Comparison of ENCODE assay signal across 19 cellular contexts in genomic region chr1:228375578-228376261, GRCh38. TPM values are rescaled to one million over a fixed set of nuclear protein-coding genes. Genes with fewer than 3 reads are reported as not detected.
DNase-seq lines count a peak whose midpoint lies in the region; ATAC-seq and TF ChIP-seq lines count a peak whose summit lies in the region.
"Had no signal": no experiment of that assay in that cellular context is flagged by ENCODE, and none has a peak within 500 bp of the region (broad histone marks: within the 10 kb centered on the region; RNA-seq: fewer than 3 reads in every experiment).

No MANE protein-coding gene starts in this region.

- TF ChIP-seq POLR2A in gastroesophageal sphincter (IDR thresholded peaks at IDR 0.05), result no peak
- TF ChIP-seq POLR2A in uterus (IDR thresholded peaks at IDR 0.05), result no peak

- no peaks in the 10 kb centered on the region for H3K27me3 ChIP-seq in RWPE2 (ENCODE audit: insufficient read depth, poor library complexity, severe bottlenecking)
- H3K27me3 ChIP-seq in gastroesophageal sphincter, result peaks cover 12% of the 10 kb centered on the region
- H3K27me3 ChIP-seq in neuronal stem cell (ENCODE audit: control insufficient read depth in 3 of 3, insufficient read depth in 3 of 3, low read depth in 1 of 3, low read length in 3 of 3), result peaks cover 0 to 17% (median 15%) of the 10 kb centered on the region in 3 experiments
- H3K27me3 ChIP-seq in uterus, result no peaks in the 10 kb centered on the region

- no peak overlapping the region for H3K4me3 ChIP-seq in RWPE2 (ENCODE audit: severe bottlenecking)
- H3K4me3 ChIP-seq in gastroesophageal sphincter, result no peak overlapping the region
- no peak overlapping the region for H3K4me3 ChIP-seq in neuronal stem cell (ENCODE audit: low read length in 2 of 2)
- H3K4me3 ChIP-seq in uterus, result no peak overlapping the region
- H3K4me3 ChIP-seq: BLaER1, PC-9 had no signal

- TF ChIP-seq CTCF in RWPE2 (IDR thresholded peaks at IDR 0.05; ENCODE audit: poor library complexity, severe bottlenecking) (no peak), gastroesophageal sphincter (IDR thresholded peaks at IDR 0.05) (no peak), uterus (IDR thresholded peaks at IDR 0.05) (no peak)

- no peak overlapping the region for H2BK120ac ChIP-seq in neuronal stem cell (ENCODE audit: low read depth, low read length)

- H4K91ac ChIP-seq in neuronal stem cell (ENCODE audit: low read depth, low read length, poor library complexity), result no peak overlapping the region

- H3K4me1 ChIP-seq in RWPE2 (ENCODE audit: insufficient read depth, poor library complexity, severe bottlenecking) (no peaks in the 10 kb centered on the region), gastroesophageal sphincter (peaks cover 0 to 45% (median 7%) of the 10 kb centered on the region in 3 donors), neuronal stem cell (ENCODE audit: control insufficient read depth in 2 of 2, insufficient read depth in 1 of 2, low read depth in 1 of 2, low read length in 2 of 2) (peaks cover 0 to 8% of the 10 kb centered on the region in 2 donors), uterus (no peaks in the 10 kb centered on the region)

- H3K23ac ChIP-seq in neuronal stem cell (ENCODE audit: low read depth, low read length, poor library complexity), result peak overlapping the region; percentile 55

- peaks cover 4% of the 10 kb centered on the region for H3K79me1 ChIP-seq in neuronal stem cell (ENCODE audit: low read depth, low read length)

- no peak overlapping the region for H3K4me2 ChIP-seq in neuronal stem cell (ENCODE audit: insufficient read depth, low read length, poor library complexity, severe bottlenecking)
- H3K4me2 ChIP-seq: BLaER1, PC-9 had no signal

- no CpG with 5 or more reads among the region's 22 CpGs for WGBS in gastroesophageal sphincter (ENCODE audit: low coverage in 1 of 2), 2 donors
- no CpG with 5 or more reads among the region's 22 CpGs for WGBS in neuronal stem cell (ENCODE audit: extremely low coverage in 2 of 2, insufficient read length in 2 of 2, insufficient replicate concordance in 1 of 2), 2 donors

- no peak for ATAC-seq in RWPE2 (ENCODE audit: low read depth)
- ATAC-seq in gastroesophageal sphincter, result no peak
- ATAC-seq: SK-N-SH treated with all-trans-retinoic acid at 6 μM for 48 hours had no signal

- intact Hi-C loops in uterus (cut with DNase I; ENCODE audit: low total_unique reads), result no loop called here

- peak overlapping the region; percentile 49 for H2BK15ac ChIP-seq in neuronal stem cell (ENCODE audit: low read length)

- H3K36me3 ChIP-seq in RWPE2 (ENCODE audit: low read depth) (no peaks in the 10 kb centered on the region), gastroesophageal sphincter (no peaks in the 10 kb centered on the region), neuronal stem cell (replicated peaks in 1 of 2; ENCODE audit: control insufficient read depth in 2 of 2, insufficient read depth in 2 of 2, low read length in 2 of 2) (no peaks in the 10 kb centered on the region), uterus (no peaks in the 10 kb centered on the region)
- H3K36me3 ChIP-seq: BLaER1 had no signal

- H3K9me3 ChIP-seq in RWPE2 (ENCODE audit: severe bottlenecking) (no peaks in the 10 kb centered on the region), gastroesophageal sphincter (no peaks in the 10 kb centered on the region), neuronal stem cell (replicated peaks in 1 of 2; ENCODE audit: control insufficient read depth in 2 of 2, insufficient read depth in 1 of 2, low read depth in 1 of 2, low read length in 2 of 2) (no peaks in the 10 kb centered on the region), uterus (no peaks in the 10 kb centered on the region)
- H3K9me3 ChIP-seq: BLaER1 had no signal

- H2AK5ac ChIP-seq in neuronal stem cell (ENCODE audit: low read depth, low read length), result no peak overlapping the region

- H3K27ac ChIP-seq in RWPE2 (ENCODE audit: poor library complexity, severe bottlenecking), result no peak overlapping the region
- peak overlapping the region in 3 of 4 donors; percentile 69 to 85 (median 78) for H3K27ac ChIP-seq in gastroesophageal sphincter
- no peak overlapping the region for H3K27ac ChIP-seq in neuronal stem cell (replicated peaks; ENCODE audit: low read length)
- H3K27ac ChIP-seq in uterus, result peak overlapping the region; percentile 75 to 77
- H3K27ac ChIP-seq: BLaER1, PC-9 had no signal

- peak overlapping the region; percentile 8 for H3K14ac ChIP-seq in neuronal stem cell (ENCODE audit: low read length)

- no peak overlapping the region for H3K4ac ChIP-seq in neuronal stem cell (ENCODE audit: low read length)

- no peak for TF ChIP-seq EP300 in gastroesophageal sphincter (IDR thresholded peaks at IDR 0.05)

- peak overlapping the region; percentile 76 for H3K18ac ChIP-seq in neuronal stem cell (ENCODE audit: low read length)

- no peak overlapping the region for H2AFZ ChIP-seq in neuronal stem cell (ENCODE audit: low read length)
- H2AFZ ChIP-seq: PC-9 had no signal

- no peak overlapping the region for H2BK12ac ChIP-seq in neuronal stem cell (ENCODE audit: low read length)

- H2BK5ac ChIP-seq in neuronal stem cell (ENCODE audit: low read length), result peak overlapping the region; percentile 75

- no peak overlapping the region for H4K8ac ChIP-seq in neuronal stem cell (ENCODE audit: low read depth, low read length)

- H3K9ac ChIP-seq in neuronal stem cell (ENCODE audit: low read depth, low read length, poor library complexity), result no peak overlapping the region
- H3K9ac ChIP-seq: BLaER1 had no signal

- DNase-seq in RWPE2 (ENCODE audit: low spot score), result peak; percentile 26
- no peak for DNase-seq in neuronal stem cell (ENCODE audit: low spot score)
- DNase-seq in uterus, result no peak
- no peak for DNase-seq in NCI-H748 treated with DMSO at 0.1 percent for 48 hours (lab: John Stamatoyannopoulos, UW)
- no peak for DNase-seq in NCI-H82 (lab: John Stamatoyannopoulos, UW)
- DNase-seq in amygdala (lab: John Stamatoyannopoulos, UW), result no peak
- DNase-seq: activated CD4-positive, alpha-beta T cell treated with anti-CD3 and anti-CD28 coated beads, Interleukin-2, amount 50 U/mL, for 4 hours; activated naive CD8-positive, alpha-beta T cell treated with anti-CD3 and anti-CD28 coated beads for 36 hours; activated T-cell treated with anti-CD3 and anti-CD28 coated beads, Interleukin-2, amount 50 U/mL, for 48 hours; cerebellar nuclear complex; NCI-H2107; NCI-H524 treated with DMSO at 0.1 percent for 48 hours; nephron progenitor cell; PC-9; stimulated activated CD4-positive, alpha-beta T cell treated with anti-CD3 and anti-CD28 coated beads, Interleukin-2, amount 100 ng/mL, for 24 hours had no signal

RNA-seq across cellular contexts. Expression of gene TRIM11, which starts 30.9 kb away (rescaled TPM):
- total RNA-seq in gastroesophageal sphincter (10 to 100 TPM; 16.3 to 24.6 (median 21.9) TPM), uterus (10 to 100 TPM in 2 of 4 donors, 1 to 10 TPM in 2; 3.3 to 20.9 (median 11.7) TPM)
- 13.5 TPM for polyA plus RNA-seq in neuronal stem cell (2013, experiment 1 of 2)
- 13.3 TPM for polyA plus RNA-seq in neuronal stem cell (2013, experiment 2 of 2)

RNA-seq across cellular contexts. Expression of gene TRIM17, which starts 40.9 kb away (rescaled TPM):
- not detected for total RNA-seq in gastroesophageal sphincter
- 4.1 TPM for polyA plus RNA-seq in neuronal stem cell (2013, experiment 1 of 2)
- polyA plus RNA-seq in neuronal stem cell (2013, experiment 2 of 2), result 3.7 TPM
- total RNA-seq in uterus, result 1 to 10 TPM in 2 of 4 donors, not detected in 2; 3.2 to 5.9 TPM
- total RNA-seq: subcutaneous adipose tissue had no signal

Comparison
In these comparisons a context has a peak if more than half of its experiments do, and no peak if none do; other contexts are left out.
1. H3K27ac ChIP-seq: peak in gastroesophageal sphincter (3 of 4) and uterus (2 of 2); none in RWPE2 (single experiment) and neuronal stem cell (single experiment).